ENCODE assay signal across 11 cellular contexts in the genomic region with DNA sequence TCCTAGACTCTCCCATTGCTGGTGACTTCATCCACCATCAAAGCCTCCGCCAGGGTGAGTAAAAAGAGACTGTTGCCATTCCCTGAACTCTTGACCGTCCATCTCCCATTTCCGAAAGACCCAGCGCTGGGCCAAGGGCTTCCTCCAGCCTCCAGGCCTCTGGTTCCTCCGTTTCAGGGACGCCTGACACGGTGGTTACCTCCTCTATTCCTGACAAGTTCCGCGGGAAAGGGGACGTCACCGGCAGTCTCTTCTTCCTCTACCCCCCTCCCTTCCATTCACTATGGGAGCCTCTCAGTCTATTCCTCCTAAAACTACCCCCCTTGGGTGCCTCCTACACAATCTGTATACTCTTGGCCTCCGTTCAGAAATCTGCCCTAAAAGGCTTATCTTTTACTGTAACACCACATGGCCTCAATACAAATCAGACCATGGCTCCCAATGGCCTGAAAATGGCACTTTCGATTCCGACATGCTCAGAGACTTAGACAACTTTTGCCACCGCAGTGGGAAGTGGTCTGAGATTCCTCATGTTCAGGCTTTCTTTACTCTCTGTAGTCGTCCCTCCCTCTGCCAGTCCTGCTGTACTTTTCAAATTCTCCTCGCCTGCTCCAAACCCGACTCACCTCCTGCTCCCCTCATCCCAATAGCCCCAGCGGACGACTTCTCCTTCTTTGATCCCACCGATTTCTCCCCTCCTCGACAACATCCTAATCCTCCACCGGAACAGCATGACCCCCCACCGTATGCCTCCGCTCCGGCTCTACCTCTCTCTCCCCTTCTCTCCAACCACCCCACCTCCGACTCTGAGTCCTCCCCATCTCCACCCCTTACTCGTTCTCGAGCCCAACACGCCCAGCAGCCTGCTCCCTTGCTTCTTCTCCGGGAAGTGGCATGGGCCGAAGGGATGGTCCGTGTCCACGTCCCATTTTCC.
DNase-seq lines count a peak whose midpoint lies in the region; ATAC-seq, FAIRE-seq and TF ChIP-seq lines count a peak whose summit lies in the region.
"Had no signal": no experiment of that assay in that cellular context is flagged by ENCODE, and none has a peak within 500 bp of the region (broad histone marks: within the 10 kb centered on the region; RNA-seq: fewer than 3 reads in every experiment).

No MANE protein-coding gene starts in this region.

- H2BK12ac ChIP-seq in H1 (ENCODE audit: low read depth, low read length) = 0 out of 2 replicates have a peak overlapping the region, but pooled peaks have one; percentile 9

- no peak overlapping the region for H4K5ac ChIP-seq in H1 (ENCODE audit: insufficient read length, low read depth, low read length)

- no peak overlapping the region for H4K8ac ChIP-seq in H1 (ENCODE audit: extremely low read depth, insufficient read depth, low read length)

- peak overlapping the region; percentile 80 for H3K4me3 ChIP-seq in OCI-LY1 (ENCODE audit: low read depth, low read length, poor library complexity, severe bottlenecking)
- H3K4me3 ChIP-seq in H1 (ENCODE audit: extremely low read depth in 1 of 4, insufficient read depth in 2 of 4, low read depth in 3 of 4, low read length in 4 of 4) = no peak overlapping the region
- peak overlapping the region; percentile 75 for H3K4me3 ChIP-seq in osteoblast (ENCODE audit: insufficient read depth, low read length)

- H3K9ac ChIP-seq in OCI-LY1 (ENCODE audit: low read length) = peak overlapping the region; percentile 78
- no peak overlapping the region; a peak in 1 of 7 replicates for H3K9ac ChIP-seq in H1 (replicated peaks in 1 of 4; ENCODE audit: extremely low read depth in 1 of 4, low read depth in 3 of 4, low read length in 3 of 4)

- no peak overlapping the region for H3K18ac ChIP-seq in H1 (ENCODE audit: extremely low read depth, low read length)

- 0 out of 2 replicates have a peak, but pooled peaks cover 2% of the 10 kb centered on the region for H3K23me2 ChIP-seq in H1 (ENCODE audit: low read depth, low read length)

- H2BK15ac ChIP-seq in H1 (ENCODE audit: low read length) = no peak overlapping the region

- no peaks in the 10 kb centered on the region for H3K9me2 ChIP-seq in OCI-LY1 (ENCODE audit: low read depth, low read length)

- H2AFZ ChIP-seq in OCI-LY1 (ENCODE audit: low read length) (0 out of 2 replicates have a peak overlapping the region, but pooled peaks have one; percentile 28), H1 (ENCODE audit: low read length) (no peak overlapping the region), osteoblast (ENCODE audit: low read length) (no peak overlapping the region)

- H3K36me3 Mint-ChIP-seq in activated T-helper 17 cell treated with anti-CD3 and anti-CD28 coated beads, Interleukin-2, amount 50 U/mL, for 72 hours (ENCODE audit: low read depth) = no peaks in the 10 kb centered on the region
- H3K36me3 Mint-ChIP-seq: CD8-positive, alpha-beta T cell had no signal

- no peaks in the 10 kb centered on the region for H3F3A ChIP-seq in OCI-LY1 (ENCODE audit: insufficient read depth, low read length)

- H3K4me1 Mint-ChIP-seq in activated T-helper 17 cell treated with anti-CD3 and anti-CD28 coated beads, Interleukin-2, amount 50 U/mL, for 72 hours = no peaks in the 10 kb centered on the region

- H4K20me1 ChIP-seq in OCI-LY1 (ENCODE audit: insufficient read depth, low read length) = no peaks in the 10 kb centered on the region
- no peaks in the 10 kb centered on the region for H4K20me1 ChIP-seq in H1 (replicated peaks in 1 of 2; ENCODE audit: control insufficient read depth in 1 of 2, insufficient read depth in 2 of 2, low read length in 2 of 2)
- H4K20me1 ChIP-seq in osteoblast (ENCODE audit: insufficient read depth, low read length) = peaks cover 20% of the 10 kb centered on the region

- in situ Hi-C loops in KBM-7 (cut with MboI; ENCODE audit: low pct_unique_long_range_greater_than_20kb, low sequenced_read_pairs) = no loop called here

- H2BK5ac ChIP-seq in H1 (ENCODE audit: low read depth, low read length) = no peak overlapping the region

- H3K14ac ChIP-seq in H1 (ENCODE audit: insufficient read length) = no peak overlapping the region

- peak overlapping the region; percentile 79 for H3K4me2 ChIP-seq in OCI-LY1 (ENCODE audit: low read length)
- H3K4me2 ChIP-seq in H1 (ENCODE audit: insufficient read depth in 1 of 2, low read depth in 2 of 2, low read length in 2 of 2) = no peak overlapping the region
- peak overlapping the region; percentile 82 for H3K4me2 ChIP-seq in osteoblast (ENCODE audit: insufficient read depth, low read length)

- H3K79me2 ChIP-seq in OCI-LY1 (ENCODE audit: insufficient read depth, low read length) (no peaks in the 10 kb centered on the region), H1 (ENCODE audit: control insufficient read depth in 1 of 2, insufficient read depth in 2 of 2, low read length in 2 of 2) (no peaks in the 10 kb centered on the region), osteoblast (ENCODE audit: insufficient read depth, low read length) (peaks cover 98% of the 10 kb centered on the region)

- POLR2A ChIA-PET in H1 (lab: Charles Lee; ENCODE audit: partially characterized antibody) = no interaction called here

- no peak for TF ChIP-seq POLR2A in H1 (IDR thresholded peaks at IDR 0.05; ENCODE audit: control extremely low read depth in 1 of 2, low read depth in 2 of 2, low read length in 2 of 2)

- H3K4ac ChIP-seq in H1 (replicated peaks; ENCODE audit: insufficient read length, low read depth, low read length) = no peak overlapping the region

- CTCF ChIA-PET in H1 (lab: Charles Lee; ENCODE audit: partially characterized antibody) = interaction anchor here (1.2 to 6.4 kb wide), 2 partner anchors 19 to 82 kb away, joined by 3 to 44 read pairs; partner anchors contain the start of gene ZNF839

- H3K27ac ChIP-seq in OCI-LY1 (ENCODE audit: low read depth, low read length, poor library complexity, severe bottlenecking) (peak overlapping the region; percentile 82), H1 (ENCODE audit: low read depth, low read length) (no peak overlapping the region), osteoblast (ENCODE audit: low read depth, low read length) (peak overlapping the region; percentile 96)

- no peak overlapping the region for H2AK5ac ChIP-seq in H1 (ENCODE audit: low read depth, low read length)

- no peak overlapping the region for H3K27ac Mint-ChIP-seq in activated T-helper 17 cell treated with anti-CD3 and anti-CD28 coated beads, Interleukin-2, amount 50 U/mL, for 72 hours
- H3K27ac Mint-ChIP-seq: activated naive CD4-positive, alpha-beta T cell treated with anti-CD3 and anti-CD28 coated beads for 36 hours; CD8-positive, alpha-beta T cell had no signal

- no peak overlapping the region for H3K23ac ChIP-seq in H1 (ENCODE audit: insufficient read length)

- H2BK120ac ChIP-seq in H1 (replicated peaks; ENCODE audit: low read depth, low read length) = no peak overlapping the region

- DNase-seq in DMS 273 (lab: John Stamatoyannopoulos, UW; ENCODE audit: unreplicated experiment) = peak; percentile 92
- no peak for DNase-seq in H1 (ENCODE audit: low read depth in 1 of 2, low spot score in 2 of 2)
- DNase-seq in osteoblast (ENCODE audit: insufficient read length, low spot score, missing footprints) = peak; percentile 80
- no peak for DNase-seq in anterior cingulate cortex (lab: John Stamatoyannopoulos, UW)
- DNase-seq in KBM-7 = no peak
- DNase-seq in dermis blood vessel endothelial cell = no peak
- DNase-seq: NCI-H1417 treated with DMSO at 0.1 percent for 48 hours had no signal

- no peak overlapping the region for H3K4me3 Mint-ChIP-seq in activated T-helper 17 cell treated with anti-CD3 and anti-CD28 coated beads, Interleukin-2, amount 50 U/mL, for 72 hours
- H3K4me3 Mint-ChIP-seq: activated naive CD4-positive, alpha-beta T cell treated with anti-CD3 and anti-CD28 coated beads for 36 hours; CD8-positive, alpha-beta T cell had no signal

- H3K4me1 ChIP-seq in OCI-LY1 (ENCODE audit: insufficient read depth, low read length, severe bottlenecking) = peaks cover 41% of the 10 kb centered on the region
- peaks cover 0 to 6% (median 2%) of the 10 kb centered on the region in 4 experiments; a peak in 4 of 7 replicates for H3K4me1 ChIP-seq in H1 (replicated peaks in 1 of 4; ENCODE audit: control insufficient read depth in 3 of 4, insufficient read depth in 4 of 4, low read length in 3 of 4)
- peaks cover 54% of the 10 kb centered on the region for H3K4me1 ChIP-seq in osteoblast (ENCODE audit: insufficient read depth, low read length)

- no peaks in the 10 kb centered on the region for H3K9me3 ChIP-seq in OCI-LY1 (ENCODE audit: low read length)
- H3K9me3 ChIP-seq in H1 (ENCODE audit: insufficient read depth in 2 of 2, low read depth in 1 of 2, low read length in 1 of 2) = no peaks in the 10 kb centered on the region
- H3K9me3 ChIP-seq in osteoblast (ENCODE audit: low read depth, low read length) = no peaks in the 10 kb centered on the region

- H3K36me3 ChIP-seq in OCI-LY1 (ENCODE audit: insufficient read depth, low read length) (peaks cover 24% of the 10 kb centered on the region; the same call in 1 of the 2 replicates), H1 (ENCODE audit: control insufficient read depth in 2 of 4, insufficient read depth in 4 of 4, low read length in 3 of 4) (no peaks in the 10 kb centered on the region), osteoblast (ENCODE audit: insufficient read depth, low read length) (peaks cover 84% of the 10 kb centered on the region)

- H3K9me3 Mint-ChIP-seq in activated T-helper 17 cell treated with anti-CD3 and anti-CD28 coated beads, Interleukin-2, amount 50 U/mL, for 72 hours = no peaks in the 10 kb centered on the region
- H3K9me3 Mint-ChIP-seq: activated naive CD4-positive, alpha-beta T cell treated with anti-CD3 and anti-CD28 coated beads for 36 hours; CD8-positive, alpha-beta T cell had no signal

- no peak for TF ChIP-seq RAD21 in H1 (IDR thresholded peaks at IDR 0.05 in 1 of 2, conservative IDR thresholded peaks at IDR 0.05 in 1 of 2; ENCODE audit: low read depth in 2 of 2, low read length in 2 of 2)

- no peaks in the 10 kb centered on the region for H3K27me3 Mint-ChIP-seq in activated T-helper 17 cell treated with anti-CD3 and anti-CD28 coated beads, Interleukin-2, amount 50 U/mL, for 72 hours

- 83% methylated on average over 34 of the region's 34 CpGs; no CpG with 5 or more reads in 1 of the 2 experiments for WGBS in H1 (ENCODE audit: extremely low coverage in 1 of 2, insufficient coverage in 1 of 2, insufficient read length in 1 of 2, insufficient replicate concordance in 2 of 2, low coverage in 1 of 2, low lambda C conversion rate in 2 of 2, missing lambda C conversion rate in 1 of 2), 2 experiments

- TF ChIP-seq EP300 in H1 (IDR thresholded peaks at IDR 0.05; ENCODE audit: borderline replicate concordance in 1 of 2, low read depth in 2 of 2, low read length in 2 of 2) = no peak

- H3K27me3 ChIP-seq in OCI-LY1 (ENCODE audit: insufficient read depth, low read length) (no peaks in the 10 kb centered on the region), H1 (replicated peaks in 1 of 4; ENCODE audit: control insufficient read depth in 3 of 4, extremely low read depth in 1 of 4, insufficient read depth in 3 of 4, low read length in 3 of 4) (no peaks in the 10 kb centered on the region), osteoblast (ENCODE audit: insufficient read depth, low read length) (no peaks in the 10 kb centered on the region)

- ATAC-seq in activated T-helper 17 cell treated with anti-CD3 and anti-CD28 coated beads, Interleukin-2, amount 50 U/mL, for 72 hours (replicated peaks) = no peak

- H4K91ac ChIP-seq in H1 (replicated peaks; ENCODE audit: insufficient read length, low read length) = no peak overlapping the region

- H3K79me1 ChIP-seq in H1 (ENCODE audit: low read depth, low read length) = no peaks in the 10 kb centered on the region

- H3K56ac ChIP-seq in H1 (replicated peaks; ENCODE audit: insufficient read length, low read depth, low read length) = no peak overlapping the region

- H2BK20ac ChIP-seq in H1 (ENCODE audit: low read length) = no peak overlapping the region

- no peak for FAIRE-seq in H1 (lab: Jason Lieb, UNC)

- TF ChIP-seq CTCF in OCI-LY1 (IDR thresholded peaks at IDR 0.05; ENCODE audit: low read length) = no peak
- no peak for TF ChIP-seq CTCF in H1 (IDR thresholded peaks at IDR 0.05; ENCODE audit: control extremely low read depth in 1 of 3, insufficient read depth in 1 of 3, low read depth in 1 of 3, low read length in 3 of 3)
- no peak for TF ChIP-seq CTCF in osteoblast (IDR thresholded peaks at IDR 0.05; ENCODE audit: extremely low read depth, low read depth, low read length)

Comparison
In these comparisons a context has a peak if more than half of its experiments do, and no peak if none do; other contexts are left out.
1. DNase-seq: peak in DMS 273 (single experiment) and osteoblast (single experiment); none in H1 (0 of 2), anterior cingulate cortex (0 of 58), KBM-7 (single experiment) and dermis blood vessel endothelial cell (single experiment).
2. H3K4me2 ChIP-seq: peak in OCI-LY1 (single experiment) and osteoblast (single experiment); none in H1 (0 of 2).
3. H3K4me3 ChIP-seq: peak in OCI-LY1 (single experiment) and osteoblast (single experiment); none in H1 (0 of 4).